35 cellular contexts compared by ENCODE assay signal in the genomic region with DNA sequence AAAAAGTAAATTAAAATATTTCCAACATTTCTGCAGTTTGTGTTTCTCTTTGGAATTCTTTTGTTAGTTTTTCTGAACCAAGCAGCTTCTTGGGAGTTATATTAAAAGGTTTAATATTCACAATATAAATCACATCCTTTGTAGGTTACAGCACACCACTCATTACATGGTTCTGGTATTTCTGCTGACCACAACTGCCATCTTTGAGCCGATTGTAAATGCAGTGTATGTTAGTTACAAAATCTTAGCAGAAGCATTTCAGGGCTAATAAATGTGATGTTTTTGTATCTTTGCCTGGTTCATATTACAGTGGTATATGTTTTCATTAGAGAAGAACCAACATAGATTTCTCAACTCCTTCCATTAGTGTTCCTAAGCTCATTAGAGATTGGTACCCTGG. TPM values are rescaled to one million over a fixed set of nuclear protein-coding genes. Genes with fewer than 3 reads are reported as not detected.
"Had no signal": no experiment of that assay in that cellular context is flagged by ENCODE, and none has a peak within 500 bp of the region (broad histone marks: within the 10 kb centered on the region; RNA-seq: fewer than 3 reads in every experiment).

No MANE protein-coding gene starts in this region.

- H3K4me3 Mint-ChIP-seq: activated CD4-positive, alpha-beta memory T cell treated with anti-CD3 and anti-CD28 coated beads, Interleukin-2, amount 10 ng/mL, durations not matched to agents 7 days and 5 days; activated naive CD4-positive, alpha-beta T cell treated with anti-CD3 and anti-CD28 coated beads, Interleukin-2, amount 50 U/mL, for 24 hours; activated naive CD8-positive, alpha-beta T cell treated with anti-CD3 and anti-CD28 coated beads, Interleukin-2, amount 10 ng/mL, durations not matched to agents 7 days and 5 days; activated T-cell treated with anti-CD3 and anti-CD28 coated beads, Interleukin-2, amount 50 U/mL, for 72 hours; activated T-helper 17 cell treated with anti-CD3 and anti-CD28 coated beads, Interleukin-2, amount 50 U/mL, for 72 hours; brain had no signal

- ATAC-seq: activated T-cell treated with anti-CD3 and anti-CD28 coated beads, Interleukin-2, amount 50 U/mL, for 72 hours; activated T-helper 17 cell treated with anti-CD3 and anti-CD28 coated beads, Interleukin-2, amount 50 U/mL, for 72 hours had no signal

- H3K27me3 Mint-ChIP-seq: activated CD4-positive, alpha-beta memory T cell treated with anti-CD3 and anti-CD28 coated beads, Interleukin-2, amount 10 ng/mL, durations not matched to agents 7 days and 5 days; activated naive CD4-positive, alpha-beta T cell treated with anti-CD3 and anti-CD28 coated beads, Interleukin-2, amount 50 U/mL, for 24 hours; activated naive CD8-positive, alpha-beta T cell treated with anti-CD3 and anti-CD28 coated beads, Interleukin-2, amount 10 ng/mL, durations not matched to agents 7 days and 5 days had no signal

- DNase-seq: activated CD4-positive, alpha-beta memory T cell treated with anti-CD3 and anti-CD28 coated beads, Interleukin-2, amount 10 ng/mL, durations not matched to agents 7 days and 5 days; activated CD4-positive, alpha-beta T cell treated with anti-CD3 and anti-CD28 coated beads for 1 hour; activated CD4-positive, alpha-beta T cell treated with anti-CD3 and anti-CD28 coated beads for 48 hours; activated CD4-positive, CD25-positive, alpha-beta regulatory T cell; activated effector memory CD4-positive, alpha-beta T cell treated with anti-CD3 and anti-CD28 coated beads, Interleukin-2, amount 50 U/mL, for 16 hours; activated naive CD4-positive, alpha-beta T cell treated with Interleukin-2 at 50 U/mL for 16 hours; activated naive CD8-positive, alpha-beta T cell treated with anti-CD3 and anti-CD28 coated beads, Interleukin-2, amount 10 ng/mL, durations not matched to agents 7 days and 5 days; activated T-cell treated with anti-CD3 and anti-CD28 coated beads, Interleukin-2, amount 50 U/mL, for 1 hour; activated T-cell treated with anti-CD3 and anti-CD28 coated beads, Interleukin-2, amount 50 U/mL, for 72 hours; amygdala; caudate nucleus; cerebellar nuclear complex; NCI-H1105; NCI-H1417 treated with DMSO at 0.1 percent for 48 hours; NCI-H1930; NCI-H2081 treated with DMSO at 0.1 percent for 48 hours; NCI-H226; NCI-H446 treated with DMSO at 0.1 percent for 48 hours; NCI-H526; NCI-H748 treated with DMSO at 0.1 percent for 48 hours; NK-92 treated with Interleukin-12 subunit alpha and Interleukin-12 subunit beta, amount 100 ng/mL, for 24 hours; PC-9; Right ventricle myocardium superior; SJCRH30; T1000; WERI-Rb-1 had no signal

- H3K4me2 ChIP-seq: KMS-11, PC-9 had no signal

- H3K27me3 ChIP-seq: ascending aorta had no signal

- H3K36me3 ChIP-seq: ascending aorta, SJCRH30, WERI-Rb-1 had no signal

- H2AFZ ChIP-seq: PC-9 had no signal

- H3K4me1 ChIP-seq: ascending aorta, SJCRH30 had no signal

- H3K4me1 Mint-ChIP-seq: activated CD4-positive, alpha-beta memory T cell treated with anti-CD3 and anti-CD28 coated beads, Interleukin-2, amount 10 ng/mL, durations not matched to agents 7 days and 5 days; activated naive CD4-positive, alpha-beta T cell treated with anti-CD3 and anti-CD28 coated beads, Interleukin-2, amount 50 U/mL, for 24 hours; activated naive CD8-positive, alpha-beta T cell treated with anti-CD3 and anti-CD28 coated beads, Interleukin-2, amount 10 ng/mL, durations not matched to agents 7 days and 5 days; activated T-helper 17 cell treated with anti-CD3 and anti-CD28 coated beads, Interleukin-2, amount 50 U/mL, for 72 hours had no signal

- H3K9ac ChIP-seq: KMS-11 had no signal

- H3K27ac ChIP-seq: ascending aorta, KMS-11, PC-9, RWPE1, SJCRH30, SK-N-MC, WERI-Rb-1 had no signal

- H3K4me3 ChIP-seq: ascending aorta, PC-9, SJCRH30, SK-N-MC had no signal

- H3K9me3 ChIP-seq: ascending aorta, SJCRH30 had no signal

- H3K36me3 Mint-ChIP-seq: activated naive CD4-positive, alpha-beta T cell treated with anti-CD3 and anti-CD28 coated beads, Interleukin-2, amount 50 U/mL, for 24 hours; activated naive CD8-positive, alpha-beta T cell treated with anti-CD3 and anti-CD28 coated beads, Interleukin-2, amount 10 ng/mL, durations not matched to agents 7 days and 5 days; brain had no signal

- H3K27ac Mint-ChIP-seq: activated CD4-positive, alpha-beta memory T cell treated with anti-CD3 and anti-CD28 coated beads, Interleukin-2, amount 10 ng/mL, durations not matched to agents 7 days and 5 days; activated naive CD4-positive, alpha-beta T cell treated with anti-CD3 and anti-CD28 coated beads, Interleukin-2, amount 50 U/mL, for 24 hours; activated naive CD8-positive, alpha-beta T cell treated with anti-CD3 and anti-CD28 coated beads, Interleukin-2, amount 10 ng/mL, durations not matched to agents 7 days and 5 days; activated T-cell treated with anti-CD3 and anti-CD28 coated beads, Interleukin-2, amount 50 U/mL, for 72 hours; activated T-helper 17 cell treated with anti-CD3 and anti-CD28 coated beads, Interleukin-2, amount 50 U/mL, for 72 hours; brain had no signal

- H3K9me3 Mint-ChIP-seq: activated CD4-positive, alpha-beta memory T cell treated with anti-CD3 and anti-CD28 coated beads, Interleukin-2, amount 10 ng/mL, durations not matched to agents 7 days and 5 days; activated naive CD4-positive, alpha-beta T cell treated with anti-CD3 and anti-CD28 coated beads, Interleukin-2, amount 50 U/mL, for 24 hours; activated T-helper 17 cell treated with anti-CD3 and anti-CD28 coated beads, Interleukin-2, amount 50 U/mL, for 72 hours; brain had no signal

RNA-seq across cellular contexts. Expression of a gene that starts 19.1 kb away (rescaled TPM):
- total RNA-seq: LHCN-M2, OCI-LY7, PC-9, SJCRH30 had no signal
